ENCODE assay signal across 10 cellular contexts in genomic region chr22:37735054-37735453, GRCh38. TPM values are rescaled to one million over a fixed set of nuclear protein-coding genes. Genes with fewer than 3 reads are reported as not detected.
DNase-seq lines count a peak whose midpoint lies in the region.
"Had no signal": no experiment of that assay in that cellular context is flagged by ENCODE, and none has a peak within 500 bp of the region (broad histone marks: within the 10 kb centered on the region; RNA-seq: fewer than 3 reads in every experiment).

No MANE protein-coding gene starts in this region.

- peaks cover 2% of the 10 kb centered on the region for H3K79me1 ChIP-seq in trophoblast cell (ENCODE audit: low read length)

- H3K14ac ChIP-seq in trophoblast cell (ENCODE audit: low read length), result peak overlapping the region; percentile 34

- H3K18ac ChIP-seq in trophoblast cell (ENCODE audit: low read length), result peak overlapping the region; percentile 27

- no CpG with 5 or more reads among the region's 10 CpGs for WGBS in trophoblast cell (ENCODE audit: extremely low coverage, insufficient coverage, insufficient read length)

- H2AFZ ChIP-seq in trophoblast cell (ENCODE audit: insufficient read depth, low read length, poor library complexity) (no peak overlapping the region), Karpas-422 (ENCODE audit: low read length) (no peak overlapping the region)

- DNase-seq in DMS114 treated with DMSO at 0.1 percent for 48 hours (lab: John Stamatoyannopoulos, UW; ENCODE audit: unreplicated experiment), result peak; percentile 12
- DNase-seq in SJCRH30, result peak; percentile 57
- DNase-seq in glomerular visceral epithelial cell (ENCODE audit: extremely low spot score), result peak; percentile 37
- peak in 1 of 2 donors; percentile 60 for DNase-seq in trophoblast cell
- no peak for DNase-seq in activated naive CD4-positive, alpha-beta T cell treated with anti-CD3 and anti-CD28 coated beads, Interleukin-2, amount 50 U/mL, for 16 hours
- no peak for DNase-seq in NK-92 treated with Interleukin-12 subunit alpha and Interleukin-12 subunit beta, amount 100 ng/mL, for 24 hours (lab: John Stamatoyannopoulos, UW)
- DNase-seq in T1000 (lab: John Stamatoyannopoulos, UW), result no peak
- no peak for DNase-seq in Karpas-422
- DNase-seq: SW 1271 had no signal

- H4K91ac ChIP-seq in trophoblast cell (ENCODE audit: low read depth, low read length), result no peak overlapping the region

- H2BK5ac ChIP-seq in trophoblast cell (ENCODE audit: low read depth, low read length, poor library complexity), result no peak overlapping the region

- H3K79me2 ChIP-seq in trophoblast cell (ENCODE audit: control insufficient read depth, insufficient read depth, low read length, poor library complexity), result no peaks in the 10 kb centered on the region
- no peaks in the 10 kb centered on the region for H3K79me2 ChIP-seq in Karpas-422 (ENCODE audit: low read length)

- no peak overlapping the region for H3K4ac ChIP-seq in trophoblast cell (ENCODE audit: low read depth, low read length)

- H3K9me2 ChIP-seq in Karpas-422 (replicated peaks; ENCODE audit: insufficient read depth, low read length), result no peaks in the 10 kb centered on the region

- H3K4me3 ChIP-seq in SJCRH30, result no peak overlapping the region
- no peak overlapping the region for H3K4me3 ChIP-seq in trophoblast cell (ENCODE audit: low read depth, low read length)
- H3K4me3 ChIP-seq in Karpas-422 (ENCODE audit: low read length), result no peak overlapping the region

- 0 out of 2 replicates have a peak, but pooled peaks cover 7% of the 10 kb centered on the region for H3K27me3 ChIP-seq in SJCRH30
- no peaks in the 10 kb centered on the region for H3K27me3 ChIP-seq in trophoblast cell (ENCODE audit: insufficient read depth, low read length)
- no peaks in the 10 kb centered on the region for H3K27me3 ChIP-seq in Karpas-422 (ENCODE audit: low read length)

- H3K4me1 ChIP-seq in SJCRH30, result no peaks in the 10 kb centered on the region
- H3K4me1 ChIP-seq in trophoblast cell (ENCODE audit: control insufficient read depth in 1 of 2, insufficient read depth in 2 of 2, low read length in 2 of 2), result peaks cover 11 to 12% of the 10 kb centered on the region in 2 experiments
- H3K4me1 ChIP-seq in Karpas-422 (ENCODE audit: low read length), result no peaks in the 10 kb centered on the region

- H3K9me3 ChIP-seq in SJCRH30 (replicated peaks) (no peaks in the 10 kb centered on the region), trophoblast cell (ENCODE audit: insufficient read depth, low read depth, low read length) (no peaks in the 10 kb centered on the region), Karpas-422 (ENCODE audit: low read length) (no peaks in the 10 kb centered on the region)

- peak overlapping the region; percentile 18 for H2AK5ac ChIP-seq in trophoblast cell (ENCODE audit: low read length)

- no peak overlapping the region for H4K8ac ChIP-seq in trophoblast cell (ENCODE audit: low read depth, low read length)

- no peak overlapping the region for H3K23ac ChIP-seq in trophoblast cell (ENCODE audit: low read length)

- no peak overlapping the region for H3K9ac ChIP-seq in trophoblast cell (ENCODE audit: low read length)
- H3K9ac ChIP-seq in Karpas-422 (ENCODE audit: low read length), result no peak overlapping the region

- H2BK12ac ChIP-seq in trophoblast cell (ENCODE audit: low read length), result peak overlapping the region; percentile 12

- no peak overlapping the region for H4K12ac ChIP-seq in trophoblast cell (ENCODE audit: low read depth, low read length)

- H3K27ac ChIP-seq in SJCRH30, result no peak overlapping the region
- no peak overlapping the region for H3K27ac ChIP-seq in trophoblast cell (ENCODE audit: low read depth, low read length)
- H3K27ac ChIP-seq in Karpas-422 (ENCODE audit: low read length), result no peak overlapping the region

- no peaks in the 10 kb centered on the region for H3K36me3 ChIP-seq in SJCRH30
- no peaks in the 10 kb centered on the region for H3K36me3 ChIP-seq in trophoblast cell (ENCODE audit: control insufficient read depth in 1 of 2, insufficient read depth in 2 of 2, low read length in 2 of 2)
- no peaks in the 10 kb centered on the region for H3K36me3 ChIP-seq in Karpas-422 (ENCODE audit: insufficient read depth, low read length)

- no peak overlapping the region for H3K4me2 ChIP-seq in trophoblast cell (ENCODE audit: low read length)
- no peak overlapping the region for H3K4me2 ChIP-seq in Karpas-422 (ENCODE audit: low read depth, low read length, poor library complexity, severe bottlenecking)

- no peaks in the 10 kb centered on the region for H4K20me1 ChIP-seq in Karpas-422 (ENCODE audit: insufficient read depth, low read depth, low read length)

- no peak overlapping the region for H2BK120ac ChIP-seq in trophoblast cell (ENCODE audit: insufficient read depth, low read length, poor library complexity)

RNA-seq across cellular contexts. Expression of gene TRIOBP, which starts 38.2 kb away (rescaled TPM):
- 16.8 and 17.0 TPM in 2 replicates for total RNA-seq in SJCRH30 (2014; rRNA removed; shearing (Covaris generic))
- 47.7 and 49.4 TPM in 2 replicates for polyA plus RNA-seq in trophoblast cell (2013)
- total RNA-seq in Karpas-422 (2014; rRNA removed; shearing (Covaris generic); ENCODE audit: low replicate concordance), result 14.6 and 45.6 TPM in 2 replicates

RNA-seq across cellular contexts. Expression of gene NOL12, which starts 48.9 kb away (rescaled TPM):
- total RNA-seq in SJCRH30 (2014; rRNA removed; shearing (Covaris generic)), result 26.2 and 28.3 TPM in 2 replicates
- 17.0 and 18.8 TPM in 2 replicates for polyA plus RNA-seq in trophoblast cell (2013)
- 12.3 and 48.1 TPM in 2 replicates for total RNA-seq in Karpas-422 (2014; rRNA removed; shearing (Covaris generic); ENCODE audit: low replicate concordance)

RNA-seq across cellular contexts. Expression of gene LGALS1, which starts 59.6 kb away (rescaled TPM):
- 671 and 890 TPM in 2 replicates for total RNA-seq in SJCRH30 (2014; rRNA removed; shearing (Covaris generic))
- 6.6 and 7.0 TPM in 2 replicates for polyA plus RNA-seq in trophoblast cell (2013)
- total RNA-seq in Karpas-422 (2014; rRNA removed; shearing (Covaris generic); ENCODE audit: low replicate concordance), result 288 and 308 TPM in 2 replicates
- polyA plus RNA-seq: neural cell had no signal

Comparison
In these comparisons a context has a peak if more than half of its experiments do, and no peak if none do; other contexts are left out.
1. DNase-seq: peak in DMS114 treated with DMSO at 0.1 percent for 48 hours (single experiment), SJCRH30 (2 of 2) and glomerular visceral epithelial cell (single experiment); none in activated naive CD4-positive, alpha-beta T cell treated with anti-CD3 and anti-CD28 coated beads, Interleukin-2, amount 50 U/mL, for 16 hours (single experiment), NK-92 treated with Interleukin-12 subunit alpha and Interleukin-12 subunit beta, amount 100 ng/mL, for 24 hours (single experiment), T1000 (single experiment) and Karpas-422 (single experiment).